ENCODE assay signal across 22 cellular contexts in genomic region chr17:62666801-62667591, GRCh38.
"Had no signal": no experiment of that assay in that cellular context is flagged by ENCODE, and none has a peak within 500 bp of the region (broad histone marks: within the 10 kb centered on the region; RNA-seq: fewer than 3 reads in every experiment).

No MANE protein-coding gene starts in this region.

- H3K9me3 ChIP-seq: adrenal gland, heart left ventricle, prostate gland, stomach, suprapubic skin, tibial nerve, uterus had no signal

- H3K36me3 Mint-ChIP-seq: naive thymus-derived CD8-positive, alpha-beta T cell had no signal

- H3K27me3 Mint-ChIP-seq: activated naive CD8-positive, alpha-beta T cell; naive thymus-derived CD8-positive, alpha-beta T cell had no signal

- H3K27ac Mint-ChIP-seq: activated naive CD8-positive, alpha-beta T cell; effector memory CD8-positive, alpha-beta T cell had no signal

- H3K36me3 ChIP-seq: adrenal gland, neural progenitor cell, prostate gland, uterus, WERI-Rb-1 had no signal

- H2AFZ ChIP-seq: neural progenitor cell had no signal

- H3K9me3 Mint-ChIP-seq: central memory CD8-positive, alpha-beta T cell; effector memory CD8-positive, alpha-beta T cell had no signal

- H3K9ac ChIP-seq: neural progenitor cell had no signal

- H3K27ac ChIP-seq: adrenal gland, dorsolateral prefrontal cortex, heart left ventricle, neural progenitor cell, prostate gland, stomach, suprapubic skin, tibial nerve, uterus, WERI-Rb-1 had no signal

- H3K4me1 Mint-ChIP-seq: central memory CD8-positive, alpha-beta T cell had no signal

- H3K4me3 Mint-ChIP-seq: activated naive CD8-positive, alpha-beta T cell; central memory CD8-positive, alpha-beta T cell; effector memory CD8-positive, alpha-beta T cell; naive thymus-derived CD8-positive, alpha-beta T cell; neural progenitor cell had no signal

- ATAC-seq: effector memory CD8-positive, alpha-beta T cell; left cardiac atrium; naive thymus-derived CD8-positive, alpha-beta T cell had no signal

- H3K4me2 ChIP-seq: neural progenitor cell had no signal

- DNase-seq: activated CD4-positive, alpha-beta T cell treated with anti-CD3 and anti-CD28 coated beads for 1 hour; activated CD4-positive, alpha-beta T cell treated with anti-CD3 and anti-CD28 coated beads, Interleukin-2, amount 50 U/mL, for 1 hour; activated naive CD4-positive, alpha-beta T cell; activated T-cell treated with anti-CD3 and anti-CD28 coated beads, Interleukin-2, amount 50 U/mL, for 1 hour; adrenal gland; effector memory CD8-positive, alpha-beta T cell; left cardiac atrium; naive thymus-derived CD8-positive, alpha-beta T cell; stimulated activated CD4-positive, alpha-beta T cell treated with anti-CD3 and anti-CD28 coated beads, Interleukin-12 subunit alpha, Interleukin-12 subunit beta, amount 100 ng/mL, for 4 hours; stimulated activated CD4-positive, alpha-beta T cell treated with anti-CD3 and anti-CD28 coated beads, Interleukin-4, amount 100 ng/mL, for 4 hours; stomach; T-helper 1 cell; uterus had no signal

- H3K4me3 ChIP-seq: adrenal gland, dorsolateral prefrontal cortex, heart left ventricle, neural progenitor cell, prostate gland, stomach, suprapubic skin, tibial nerve, uterus had no signal

- H3K27me3 ChIP-seq: adrenal gland, dorsolateral prefrontal cortex, heart left ventricle, neural progenitor cell, suprapubic skin, tibial nerve, uterus had no signal

- H3K4me1 ChIP-seq: adrenal gland, neural progenitor cell, prostate gland, uterus had no signal
